In the genomic region with DNA sequence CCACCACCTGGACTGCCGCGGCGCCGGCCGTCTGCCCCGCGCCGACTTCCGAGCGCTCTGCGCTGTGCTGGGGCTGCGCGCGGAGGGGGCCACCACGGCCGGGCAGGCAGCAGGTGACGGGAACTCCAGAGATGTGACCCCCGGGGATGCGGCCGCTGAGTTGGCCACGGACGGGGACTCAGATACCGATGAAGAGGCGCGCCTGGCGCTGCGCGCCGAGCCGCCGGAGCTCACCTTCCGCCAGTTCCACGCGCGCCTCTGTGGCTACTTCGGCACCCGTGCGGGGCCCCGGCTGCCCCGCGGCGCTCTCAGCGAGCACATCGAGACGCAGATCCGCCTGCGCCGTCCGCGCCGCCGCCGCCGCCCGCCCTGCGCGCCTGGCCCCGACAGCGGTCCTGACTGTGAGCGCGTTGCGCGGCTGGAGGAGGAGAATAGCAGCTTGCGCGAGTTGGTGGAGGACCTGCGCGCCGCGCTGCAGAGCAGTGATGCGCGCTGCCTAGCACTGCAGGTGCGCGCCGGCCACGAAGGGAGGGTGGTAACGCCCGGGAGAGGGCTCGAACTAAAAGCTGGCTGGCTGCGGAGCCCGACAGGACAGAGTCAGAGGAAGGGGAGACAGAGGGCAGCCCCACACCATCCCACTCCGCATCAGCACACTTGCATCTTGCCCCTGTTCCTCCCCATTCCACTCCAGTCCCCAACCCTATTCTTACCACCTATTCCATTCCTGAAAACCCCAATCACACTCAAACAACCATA, we compare ENCODE assay signal across 8 cellular contexts. TPM values are rescaled to one million over a fixed set of nuclear protein-coding genes. Genes with fewer than 3 reads are reported as not detected.
DNase-seq lines count a peak whose midpoint lies in the region; ATAC-seq, FAIRE-seq and TF ChIP-seq lines count a peak whose summit lies in the region.

No MANE protein-coding gene starts in this region.

- no peaks in the 10 kb centered on the region for H3K9me3 ChIP-seq in CD8-positive, alpha-beta memory T cell (ENCODE audit: low read length)
- H3K9me3 ChIP-seq in OCI-LY7 (ENCODE audit: low read length) (no peaks in the 10 kb centered on the region), duodenal mucosa (ENCODE audit: control insufficient read depth in 1 of 2, low read length in 2 of 2) (no peaks in the 10 kb centered on the region)

- no peaks in the 10 kb centered on the region for H3K36me3 ChIP-seq in CD8-positive, alpha-beta memory T cell (ENCODE audit: insufficient read depth, low read length)
- no peaks in the 10 kb centered on the region for H3K36me3 ChIP-seq in OCI-LY7 (ENCODE audit: insufficient read depth, low read length)
- no peaks in the 10 kb centered on the region for H3K36me3 ChIP-seq in duodenal mucosa (ENCODE audit: control insufficient read depth in 1 of 2, insufficient read depth in 2 of 2, low read length in 2 of 2)
- H3K36me3 ChIP-seq in brain microvascular endothelial cell (replicated peaks): no peaks in the 10 kb centered on the region

- FAIRE-seq in H54 (lab: Jason Lieb, UNC): no peak

- BruUV-seq in OCI-LY7 (replicated peaks; lab: Mats Ljungman, UMichigan): no TSS peak

- in situ Hi-C loops in brain microvascular endothelial cell (cut with HindIII; ENCODE audit: low pct_ligation_motif_present, low sequenced_read_pairs): no loop called here

- no peaks in the 10 kb centered on the region for H3K79me2 ChIP-seq in OCI-LY7 (ENCODE audit: insufficient read depth, low read depth, low read length)

- H3K36me3 Mint-ChIP-seq in CD8-positive, alpha-beta memory T cell: peaks cover 0 to 4% (median 0%) of the 10 kb centered on the region in 3 donors
- no peaks in the 10 kb centered on the region for H3K36me3 Mint-ChIP-seq in natural killer cell

- CTCF ChIA-PET in CD8-positive, alpha-beta memory T cell (lab: Charles Lee): interaction anchor here (1.3 to 8.4 kb wide), 2 partner anchors 14 to 32 kb away, joined by 4 to 98 read pairs; no protein-coding TSS in a partner anchor
- CTCF ChIA-PET in OCI-LY7 (lab: Charles Lee; ENCODE audit: unreplicated experiment): no interaction called here

- ATAC-seq in natural killer cell: peak in 2 of 3 donors; percentile 39

- peak overlapping the region in 1 of 8 donors; percentile 21 for H3K27ac Mint-ChIP-seq in CD8-positive, alpha-beta memory T cell
- H3K27ac Mint-ChIP-seq in natural killer cell: no peak overlapping the region

- POLR2A ChIA-PET in CD8-positive, alpha-beta memory T cell (lab: Charles Lee): interaction anchor here (0.8 to 3.0 kb wide), 2 partner anchors 14 to 15 kb away, joined by 3 to 18 read pairs; no protein-coding TSS in a partner anchor
- POLR2A ChIA-PET in OCI-LY7 (lab: Charles Lee): no interaction called here

- no peak overlapping the region for H3K4me2 ChIP-seq in OCI-LY7 (ENCODE audit: low read length)

- H2AFZ ChIP-seq in OCI-LY7 (ENCODE audit: low read length): no peak overlapping the region

- peaks cover 33 to 38% of the 10 kb centered on the region in 2 donors for H3K27me3 Mint-ChIP-seq in CD8-positive, alpha-beta memory T cell
- peaks cover 35 to 48% of the 10 kb centered on the region in 2 donors for H3K27me3 Mint-ChIP-seq in natural killer cell (ENCODE audit: low read depth in 2 of 2)

- TF ChIP-seq POLR2A in H54 (IDR thresholded peaks at IDR 0.05; ENCODE audit: low read depth, low read length): no peak

- TF ChIP-seq CTCF in OCI-LY7 (conservative IDR thresholded peaks at IDR 0.05; ENCODE audit: low read length): no peak
- no peak for TF ChIP-seq CTCF in natural killer cell (IDR thresholded peaks at IDR 0.05)
- TF ChIP-seq CTCF in brain microvascular endothelial cell (IDR thresholded peaks at IDR 0.05; ENCODE audit: low read depth, low read length, missing control alignments): no peak

- DNase-seq in CD8-positive, alpha-beta memory T cell: peak in 1 of 5 donors; percentile 36
- peak; percentile 27 for DNase-seq in OCI-LY7 (ENCODE audit: low spot score)
- DNase-seq in natural killer cell: no peak
- DNase-seq in amniotic stem cell (lab: John Stamatoyannopoulos, UW): no peak
- no peak for DNase-seq in NCI-H82 (lab: John Stamatoyannopoulos, UW)
- DNase-seq in H54 (ENCODE audit: insufficient read length, low spot score): no peak
- no peak for DNase-seq in brain microvascular endothelial cell

- H3K9ac ChIP-seq in duodenal mucosa (ENCODE audit: low read depth in 1 of 2, low read length in 2 of 2): no peak overlapping the region

- no peaks in the 10 kb centered on the region for H4K20me1 ChIP-seq in OCI-LY7 (ENCODE audit: insufficient read depth, low read length)

- no peaks in the 10 kb centered on the region for H3K9me3 Mint-ChIP-seq in CD8-positive, alpha-beta memory T cell
- H3K9me3 Mint-ChIP-seq in natural killer cell: no peaks in the 10 kb centered on the region

- no peak overlapping the region for H3K4me3 ChIP-seq in CD8-positive, alpha-beta memory T cell (ENCODE audit: low read length)
- no peak overlapping the region for H3K4me3 ChIP-seq in OCI-LY7 (ENCODE audit: low read depth, low read length, poor library complexity, severe bottlenecking)
- H3K4me3 ChIP-seq in duodenal mucosa (ENCODE audit: low read depth in 1 of 2, low read length in 2 of 2): peak overlapping the region; percentile 51 to 63
- H3K4me3 ChIP-seq in brain microvascular endothelial cell (ENCODE audit: low read depth, low read length): no peak overlapping the region

- H3K9me2 ChIP-seq in OCI-LY7 (ENCODE audit: insufficient read depth, low read length): no peaks in the 10 kb centered on the region

- H3K4me1 ChIP-seq in CD8-positive, alpha-beta memory T cell (ENCODE audit: insufficient read depth, low read length): peaks cover 16% of the 10 kb centered on the region
- H3K4me1 ChIP-seq in OCI-LY7 (ENCODE audit: insufficient read depth, low read length, poor library complexity, severe bottlenecking) (peaks cover 22% of the 10 kb centered on the region), duodenal mucosa (ENCODE audit: control insufficient read depth in 1 of 2, insufficient read depth in 2 of 2, low read length in 2 of 2) (peaks cover 25% of the 10 kb centered on the region in 2 donors)

- H3K27me3 ChIP-seq in CD8-positive, alpha-beta memory T cell (ENCODE audit: insufficient read depth, low read length, poor library complexity, severe bottlenecking): peaks cover 14% of the 10 kb centered on the region
- H3K27me3 ChIP-seq in duodenal mucosa (ENCODE audit: control insufficient read depth in 1 of 2, insufficient read depth in 2 of 2, low read length in 2 of 2) (peaks cover 35 to 36% of the 10 kb centered on the region in 2 donors), brain microvascular endothelial cell (replicated peaks) (peaks cover 56% of the 10 kb centered on the region)

- H3K4me3 Mint-ChIP-seq in CD8-positive, alpha-beta memory T cell: peak overlapping the region in 6 of 7 donors; percentile 29 to 79 (median 46)
- H3K4me3 Mint-ChIP-seq in natural killer cell: peak overlapping the region; percentile 52

- no peak overlapping the region for H3K27ac ChIP-seq in CD8-positive, alpha-beta memory T cell (ENCODE audit: low read depth, low read length)
- H3K27ac ChIP-seq in OCI-LY7 (ENCODE audit: low read depth, low read length, poor library complexity, severe bottlenecking) (no peak overlapping the region), duodenal mucosa (ENCODE audit: low read depth, low read length) (no peak overlapping the region), brain microvascular endothelial cell (no peak overlapping the region)

- peaks cover 23 to 43% (median 30%) of the 10 kb centered on the region in 3 donors for H3K4me1 Mint-ChIP-seq in CD8-positive, alpha-beta memory T cell
- H3K4me1 Mint-ChIP-seq in natural killer cell: peaks cover 26 to 40% of the 10 kb centered on the region in 2 donors

- intact Hi-C loops in OCI-LY7 (cut with micrococcal nuclease; ENCODE audit: unreplicated experiment): no loop called here
- intact Hi-C loops in natural killer cell (cut with micrococcal nuclease): no loop called here

RNA-seq across cellular contexts. Expression of gene EFCC1, which starts 0.9 kb away (rescaled TPM):
- under 1 TPM in 1 of 2 experiments, not detected in 1; 0.11 TPM for total RNA-seq in CD8-positive, alpha-beta memory T cell
- polyA plus RNA-seq in CD8-positive, alpha-beta memory T cell: 0.22 TPM
- total RNA-seq in OCI-LY7 (2014; rRNA removed; shearing (Covaris generic)): not detected in 2 replicates
- total RNA-seq in OCI-LY7 (2022) (not detected in 2 replicates), natural killer cell (under 1 TPM in 2 of 3 donors, not detected in 1; 0.28 to 0.70 TPM)

RNA-seq across cellular contexts. Expression of gene CFAP92, which starts 8.1 kb away (rescaled TPM):
- under 1 TPM in 1 of 2 experiments, not detected in 1; 0.13 TPM for total RNA-seq in CD8-positive, alpha-beta memory T cell
- 0.24 TPM for polyA plus RNA-seq in CD8-positive, alpha-beta memory T cell
- 0.66 TPM in 1 of 2 replicates, not detected in the other for total RNA-seq in OCI-LY7 (2014; rRNA removed; shearing (Covaris generic))
- total RNA-seq in OCI-LY7 (2022) (0.08 and 0.18 TPM in 2 replicates), natural killer cell (under 1 TPM; 0.26 to 0.43 (median 0.41) TPM)

RNA-seq across cellular contexts. Expression of gene GP9, which starts 58.6 kb away (rescaled TPM):
- not detected for total RNA-seq in CD8-positive, alpha-beta memory T cell
- not detected for polyA plus RNA-seq in CD8-positive, alpha-beta memory T cell
- total RNA-seq in OCI-LY7 (2014; rRNA removed; shearing (Covaris generic)): not detected in 2 replicates
- total RNA-seq in OCI-LY7 (2022) (not detected in 2 replicates), natural killer cell (1 to 10 TPM in 2 of 3 donors, under 1 TPM in 1; 0.86 to 8.6 (median 3.8) TPM)

Comparison
In these comparisons a context has a peak if more than half of its experiments do, and no peak if none do; other contexts are left out.
1. H3K4me3 ChIP-seq: peak in duodenal mucosa (2 of 2); none in CD8-positive, alpha-beta memory T cell (single experiment), OCI-LY7 (single experiment) and brain microvascular endothelial cell (single experiment).